15 cellular contexts compared by ENCODE assay signal in the genomic region with DNA sequence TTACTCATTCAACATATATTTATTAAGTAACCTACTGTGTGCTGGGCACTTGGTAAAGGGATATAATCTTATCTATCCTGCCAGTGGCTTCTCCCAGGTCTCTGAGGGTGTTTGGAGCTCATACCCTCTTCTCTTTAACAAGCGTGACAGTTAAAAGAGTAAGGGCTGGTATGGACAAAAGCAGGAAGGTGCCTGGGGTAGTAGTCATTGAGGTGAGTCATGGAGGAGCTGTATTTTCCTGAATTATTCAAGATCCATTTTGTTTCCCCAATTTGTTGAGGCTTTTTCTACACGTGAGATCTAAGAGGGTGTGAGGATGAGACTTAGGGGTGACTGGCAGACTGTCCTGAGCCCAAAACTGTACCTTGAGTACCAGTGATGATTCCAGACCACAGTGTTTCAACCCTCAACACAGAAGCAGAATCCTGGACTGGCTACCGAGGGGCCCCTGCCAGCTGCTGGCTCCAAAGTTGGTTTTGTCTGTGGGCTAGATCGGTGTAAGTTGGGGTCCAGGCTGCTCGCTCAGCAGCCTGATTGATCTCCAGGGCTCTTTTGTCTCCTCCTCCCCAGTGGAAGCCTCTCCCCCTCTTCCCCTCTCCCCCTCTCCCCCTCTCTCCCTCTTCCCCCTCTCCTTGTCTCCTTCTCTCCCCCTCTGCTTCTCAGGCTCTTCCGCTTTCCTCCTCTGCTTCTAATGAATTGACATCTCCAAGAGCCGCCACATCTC. TPM values are rescaled to one million over a fixed set of nuclear protein-coding genes. Genes with fewer than 3 reads are reported as not detected.
DNase-seq lines count a peak whose midpoint lies in the region; ATAC-seq and TF ChIP-seq lines count a peak whose summit lies in the region.
"Had no signal": no experiment of that assay in that cellular context is flagged by ENCODE, and none has a peak within 500 bp of the region (broad histone marks: within the 10 kb centered on the region; RNA-seq: fewer than 3 reads in every experiment).

A gene with protein sequence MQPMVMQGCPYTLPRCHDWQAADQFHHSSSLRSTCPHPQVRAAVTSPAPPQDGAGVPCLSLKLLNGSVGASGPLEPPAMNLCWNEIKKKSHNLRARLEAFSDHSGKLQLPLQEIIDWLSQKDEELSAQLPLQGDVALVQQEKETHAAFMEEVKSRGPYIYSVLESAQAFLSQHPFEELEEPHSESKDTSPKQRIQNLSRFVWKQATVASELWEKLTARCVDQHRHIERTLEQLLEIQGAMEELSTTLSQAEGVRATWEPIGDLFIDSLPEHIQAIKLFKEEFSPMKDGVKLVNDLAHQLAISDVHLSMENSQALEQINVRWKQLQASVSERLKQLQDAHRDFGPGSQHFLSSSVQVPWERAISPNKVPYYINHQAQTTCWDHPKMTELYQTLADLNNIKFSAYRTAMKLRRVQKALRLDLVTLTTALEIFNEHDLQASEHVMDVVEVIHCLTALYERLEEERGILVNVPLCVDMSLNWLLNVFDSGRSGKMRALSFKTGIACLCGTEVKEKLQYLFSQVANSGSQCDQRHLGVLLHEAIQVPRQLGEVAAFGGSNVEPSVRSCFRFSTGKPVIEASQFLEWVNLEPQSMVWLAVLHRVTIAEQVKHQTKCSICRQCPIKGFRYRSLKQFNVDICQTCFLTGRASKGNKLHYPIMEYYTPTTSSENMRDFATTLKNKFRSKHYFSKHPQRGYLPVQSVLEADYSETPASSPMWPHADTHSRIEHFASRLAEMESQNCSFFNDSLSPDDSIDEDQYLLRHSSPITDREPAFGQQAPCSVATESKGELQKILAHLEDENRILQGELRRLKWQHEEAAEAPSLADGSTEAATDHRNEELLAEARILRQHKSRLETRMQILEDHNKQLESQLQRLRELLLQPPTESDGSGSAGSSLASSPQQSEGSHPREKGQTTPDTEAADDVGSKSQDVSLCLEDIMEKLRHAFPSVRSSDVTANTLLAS (plus strand): TSS at position 671 of the 724 bp plus-strand sequence. CDS start 11,862 bp downstream, outside the sequence.

- TF ChIP-seq CTCF in tibial nerve (IDR thresholded peaks at IDR 0.05): no peak

- no peaks in the 10 kb centered on the region for H3K36me3 ChIP-seq in iPS-18a (ENCODE audit: control insufficient read depth, low read depth, low read length)
- H3K36me3 ChIP-seq in tibial nerve: no peaks in the 10 kb centered on the region

- no peak for TF ChIP-seq EP300 in tibial nerve (IDR thresholded peaks at IDR 0.05)

- H3K4me1 Mint-ChIP-seq in activated T-cell treated with anti-CD3 and anti-CD28 coated beads, Interleukin-2, amount 50 U/mL, for 24 hours (ENCODE audit: low read depth): peaks cover 19% of the 10 kb centered on the region
- H3K4me1 Mint-ChIP-seq in activated T-cell treated with anti-CD3 and anti-CD28 coated beads, Interleukin-2, amount 50 U/mL, for 72 hours (ENCODE audit: low read depth): peaks cover 20% of the 10 kb centered on the region
- peaks cover 2% of the 10 kb centered on the region for H3K4me1 Mint-ChIP-seq in activated naive CD8-positive, alpha-beta T cell treated with anti-CD3 and anti-CD28 coated beads for 36 hours

- H3K4me3 Mint-ChIP-seq in activated T-cell treated with anti-CD3 and anti-CD28 coated beads, Interleukin-2, amount 50 U/mL, for 24 hours: peak within 1 kb of the TSS; percentile 33
- peak within 1 kb of the TSS in 1 of 2 donors; percentile 38 for H3K4me3 Mint-ChIP-seq in activated T-cell treated with anti-CD3 and anti-CD28 coated beads, Interleukin-2, amount 50 U/mL, for 72 hours
- H3K4me3 Mint-ChIP-seq in activated naive CD8-positive, alpha-beta T cell treated with anti-CD3 and anti-CD28 coated beads for 36 hours: no peak within 1 kb of the TSS
- H3K4me3 Mint-ChIP-seq: dendritic cell treated with granulocyte-macrophage colony-stimulating factor and Interleukin-4, amounts not matched to agents 40 ng/mL and 50 ng/mL, for 4 days had no signal

- H3K4me1 ChIP-seq in iPS-18a (ENCODE audit: control insufficient read depth, low read depth, low read length): peaks cover 5% of the 10 kb centered on the region
- no peaks in the 10 kb centered on the region for H3K4me1 ChIP-seq in tibial nerve

- DNase-seq in activated T-cell treated with anti-CD3 and anti-CD28 coated beads, Interleukin-2, amount 50 U/mL, for 24 hours: no peak
- DNase-seq in activated T-cell treated with anti-CD3 and anti-CD28 coated beads, Interleukin-2, amount 50 U/mL, for 72 hours: no peak
- DNase-seq in activated naive CD8-positive, alpha-beta T cell treated with anti-CD3 and anti-CD28 coated beads for 36 hours: no peak
- no peak for DNase-seq in tibial nerve (ENCODE audit: low spot score in 2 of 2)
- DNase-seq in NCI-H2171 (lab: John Stamatoyannopoulos, UW): no peak
- DNase-seq in NCI-H1694 (lab: John Stamatoyannopoulos, UW): no peak
- DNase-seq: activated effector memory CD4-positive, alpha-beta T cell treated with Interleukin-2 at 50 U/mL for 16 hours; H7; KG1; midbrain; SHP77; small intestine had no signal

- H3K27ac ChIP-seq in iPS-18a (ENCODE audit: low read length): no peak within 1 kb of the TSS
- H3K27ac ChIP-seq in tibial nerve: peak within 1 kb of the TSS in 1 of 4 donors; percentile 20

- peak within 1 kb of the TSS; percentile 78 for H3K27ac Mint-ChIP-seq in activated T-cell treated with anti-CD3 and anti-CD28 coated beads, Interleukin-2, amount 50 U/mL, for 24 hours
- H3K27ac Mint-ChIP-seq in activated T-cell treated with anti-CD3 and anti-CD28 coated beads, Interleukin-2, amount 50 U/mL, for 72 hours: no peak within 1 kb of the TSS
- peak within 1 kb of the TSS; percentile 8 for H3K27ac Mint-ChIP-seq in activated naive CD8-positive, alpha-beta T cell treated with anti-CD3 and anti-CD28 coated beads for 36 hours
- H3K27ac Mint-ChIP-seq: dendritic cell treated with granulocyte-macrophage colony-stimulating factor and Interleukin-4, amounts not matched to agents 40 ng/mL and 50 ng/mL, for 4 days had no signal

- H3K4me3 ChIP-seq in iPS-18a (ENCODE audit: low read length): peak within 1 kb of the TSS; percentile 51
- H3K4me3 ChIP-seq in tibial nerve: peak within 1 kb of the TSS in 1 of 4 donors; percentile 15

- TF ChIP-seq POLR2A in tibial nerve (IDR thresholded peaks at IDR 0.05): no peak

- H3K27me3 Mint-ChIP-seq in activated T-cell treated with anti-CD3 and anti-CD28 coated beads, Interleukin-2, amount 50 U/mL, for 24 hours: peaks cover 14% of the 10 kb centered on the region
- H3K27me3 Mint-ChIP-seq in activated T-cell treated with anti-CD3 and anti-CD28 coated beads, Interleukin-2, amount 50 U/mL, for 72 hours (ENCODE audit: low read depth): peaks cover 25% of the 10 kb centered on the region
- H3K27me3 Mint-ChIP-seq in activated naive CD8-positive, alpha-beta T cell treated with anti-CD3 and anti-CD28 coated beads for 36 hours: no peaks in the 10 kb centered on the region

- H3K9me3 Mint-ChIP-seq in activated T-cell treated with anti-CD3 and anti-CD28 coated beads, Interleukin-2, amount 50 U/mL, for 24 hours: no peaks in the 10 kb centered on the region
- no peaks in the 10 kb centered on the region for H3K9me3 Mint-ChIP-seq in activated T-cell treated with anti-CD3 and anti-CD28 coated beads, Interleukin-2, amount 50 U/mL, for 72 hours
- no peaks in the 10 kb centered on the region for H3K9me3 Mint-ChIP-seq in activated naive CD8-positive, alpha-beta T cell treated with anti-CD3 and anti-CD28 coated beads for 36 hours
- H3K9me3 Mint-ChIP-seq: dendritic cell treated with granulocyte-macrophage colony-stimulating factor and Interleukin-4, amounts not matched to agents 40 ng/mL and 50 ng/mL, for 4 days had no signal

- H3K27me3 ChIP-seq in iPS-18a (ENCODE audit: control insufficient read depth, insufficient read depth, low read length) (no peaks in the 10 kb centered on the region), tibial nerve (peaks cover 0 to 22% of the 10 kb centered on the region in 2 donors)

- no peak for ATAC-seq in activated T-cell treated with anti-CD3 and anti-CD28 coated beads, Interleukin-2, amount 50 U/mL, for 72 hours (replicated peaks in 1 of 2)
- ATAC-seq in GM19463 (IDR thresholded peaks at IDR 0.05; ENCODE audit: unreplicated experiment): no peak

- WGBS in tibial nerve, 2 donors: 49 to 67% methylated on average over 5 to 7 of the region's 7 CpGs

- H3K9ac ChIP-seq in iPS-18a (ENCODE audit: low read length): no peak within 1 kb of the TSS

- no peaks in the 10 kb centered on the region for H3K9me3 ChIP-seq in iPS-18a (ENCODE audit: control insufficient read depth, low read depth, low read length)
- H3K9me3 ChIP-seq in tibial nerve: no peaks in the 10 kb centered on the region

- H3K36me3 Mint-ChIP-seq in activated T-cell treated with anti-CD3 and anti-CD28 coated beads, Interleukin-2, amount 50 U/mL, for 24 hours (ENCODE audit: low read depth): no peaks in the 10 kb centered on the region
- H3K36me3 Mint-ChIP-seq in activated T-cell treated with anti-CD3 and anti-CD28 coated beads, Interleukin-2, amount 50 U/mL, for 72 hours (ENCODE audit: insufficient read depth in 2 of 2): no peaks in the 10 kb centered on the region
- H3K36me3 Mint-ChIP-seq in activated naive CD8-positive, alpha-beta T cell treated with anti-CD3 and anti-CD28 coated beads for 36 hours: no peaks in the 10 kb centered on the region

RNA-seq across cellular contexts. Expression of the gene that starts here (rescaled TPM):
- 1 to 10 TPM in 1 of 2 donors, under 1 TPM in 1; 0.86 to 1.2 TPM for total RNA-seq in activated T-cell treated with anti-CD3 and anti-CD28 coated beads, Interleukin-2, amount 50 U/mL, for 72 hours
- total RNA-seq in activated naive CD8-positive, alpha-beta T cell treated with anti-CD3 and anti-CD28 coated beads for 36 hours: under 1 TPM; 0.18 to 0.23 TPM
- total RNA-seq in tibial nerve: 100 to 1,000 TPM in 3 of 4 donors, 10 to 100 TPM in 1; 94.5 to 207 (median 183) TPM

Comparison
In these comparisons a context has a peak if more than half of its experiments do, and no peak if none do; other contexts are left out.
1. RNA of the gene that starts here (total RNA-seq): 94.5 to 207 TPM in tibial nerve; 0.86 to 1.2 TPM in activated T-cell treated with anti-CD3 and anti-CD28 coated beads, Interleukin-2, amount 50 U/mL, for 72 hours and 0.18 to 0.23 TPM in activated naive CD8-positive, alpha-beta T cell treated with anti-CD3 and anti-CD28 coated beads for 36 hours; every median in the first group is over 10 times any median in the second.